ENCODE assay signal across 11 cellular contexts in genomic region chr11:83257638-83258229, GRCh38. TPM values are rescaled to one million over a fixed set of nuclear protein-coding genes. Genes with fewer than 3 reads are reported as not detected.
A peak's percentile ranks its signal among the peaks of the same experiment; 100 is the strongest.
DNase-seq lines count a peak whose midpoint lies in the region; ATAC-seq, FAIRE-seq and TF ChIP-seq lines count a peak whose summit lies in the region.
"Had no signal": no experiment of that assay in that cellular context is flagged by ENCODE, and none has a peak within 500 bp of the region (broad histone marks: within the 10 kb centered on the region; RNA-seq: fewer than 3 reads in every experiment).

No MANE protein-coding gene starts in this region.

- H2AFZ ChIP-seq in ACC112 (ENCODE audit: low read length, unreplicated experiment), result no peak overlapping the region

- no peak for TF ChIP-seq CTCF in astrocyte of the spinal cord (IDR thresholded peaks at IDR 0.05; ENCODE audit: low read depth, low read length)

- TF ChIP-seq POLR2A in GM12892 (IDR thresholded peaks at IDR 0.05; ENCODE audit: low read depth, low read length), result no peak

- peaks cover 16% of the 10 kb centered on the region; the same call in 1 of the 2 replicates for H3K36me3 ChIP-seq in ACC112 (ENCODE audit: insufficient read depth, low read length)
- H3K36me3 ChIP-seq: uterus had no signal

- peak overlapping the region; percentile 86 for H3K27ac ChIP-seq in ACC112 (ENCODE audit: low read depth, low read length)
- H3K27ac ChIP-seq: cardiac muscle cell, uterus had no signal

- DNase-seq in HT1080 (ENCODE audit: low read depth) (peak; percentile 95), astrocyte of the spinal cord (ENCODE audit: low read depth, low spot score) (peak; percentile 89), left kidney (ENCODE audit: low read depth, low spot score) (peak; percentile 5), GM12892 (ENCODE audit: insufficient read length) (no peak), AML-193 (lab: John Stamatoyannopoulos, UW) (no peak)
- no peak for DNase-seq in stimulated activated naive CD8-positive, alpha-beta T cell treated with anti-CD3 and anti-CD28 coated beads, Interleukin-15, Interleukin-2, amounts not matched to agents 100 U/mL and 50 U/mL, for 24 hours
- no peak for DNase-seq in stimulated activated CD4-positive, alpha-beta T cell treated with anti-CD3 and anti-CD28 coated beads, Interleukin-15, amount 100 ng/mL, for 24 hours
- DNase-seq: activated CD8-positive, alpha-beta T cell treated with anti-CD3 and anti-CD28 coated beads, Interleukin-2, amount 10 ng/mL, durations not matched to agents 7 days and 5 days had no signal

- H3K79me2 ChIP-seq in ACC112 (ENCODE audit: control insufficient read depth, insufficient read depth, low read length, unreplicated experiment), result no peaks in the 10 kb centered on the region

- ATAC-seq in stimulated activated naive CD8-positive, alpha-beta T cell treated with anti-CD3 and anti-CD28 coated beads, Interleukin-15, Interleukin-2, amounts not matched to agents 100 U/mL and 50 U/mL, for 24 hours, result no peak
- ATAC-seq: activated CD8-positive, alpha-beta T cell treated with anti-CD3 and anti-CD28 coated beads, Interleukin-2, amount 10 ng/mL, durations not matched to agents 7 days and 5 days had no signal

- FAIRE-seq in GM12892 (lab: Jason Lieb, UNC), result no peak

- in situ Hi-C loops in astrocyte of the spinal cord (cut with HindIII; ENCODE audit: low sequenced_read_pairs), result no loop called here

- no peaks in the 10 kb centered on the region for H3K27me3 ChIP-seq in ACC112 (ENCODE audit: insufficient read depth, low read length)
- H3K27me3 ChIP-seq: cardiac muscle cell, uterus had no signal

- H3K4me3 ChIP-seq in ACC112 (ENCODE audit: low read depth, low read length), result peak overlapping the region; percentile 39; the same call in 1 of the 2 replicates
- no peak overlapping the region for H3K4me3 ChIP-seq in astrocyte of the spinal cord (ENCODE audit: low read depth, low read length)
- H3K4me3 ChIP-seq: cardiac muscle cell, uterus had no signal

- H3K4me1 ChIP-seq in ACC112 (ENCODE audit: control insufficient read depth, insufficient read depth, low read length, unreplicated experiment), result peaks cover 25% of the 10 kb centered on the region
- H3K4me1 ChIP-seq: uterus had no signal

RNA-seq across cellular contexts. Expression of gene CCDC90B, which starts 28.4 kb away (rescaled TPM):
- 97.2 and 105 TPM in 2 replicates for total RNA-seq in HT1080 (2014; rRNA removed; shearing (Covaris generic))
- polyA plus RNA-seq in HT1080 (2015; cell fraction: cytosol; rRNA removed), result 90.9 and 109 TPM in 2 replicates
- polyA plus RNA-seq in HT1080 (2015; cell fraction: nucleus; rRNA removed), result 57.4 and 64.8 TPM in 2 replicates
- 49.6 TPM for polyA plus RNA-seq in GM12892 (2012; ENCODE audit: missing spikeins)

Comparison
In these comparisons a context has a peak if more than half of its experiments do, and no peak if none do; other contexts are left out.
1. DNase-seq: peak in HT1080 (single experiment), astrocyte of the spinal cord (single experiment) and left kidney (single experiment); none in stimulated activated naive CD8-positive, alpha-beta T cell treated with anti-CD3 and anti-CD28 coated beads, Interleukin-15, Interleukin-2, amounts not matched to agents 100 U/mL and 50 U/mL, for 24 hours (single experiment), GM12892 (single experiment), AML-193 (0 of 2) and stimulated activated CD4-positive, alpha-beta T cell treated with anti-CD3 and anti-CD28 coated beads, Interleukin-15, amount 100 ng/mL, for 24 hours (single experiment).